8 cellular contexts compared by ENCODE assay signal in the genomic region with DNA sequence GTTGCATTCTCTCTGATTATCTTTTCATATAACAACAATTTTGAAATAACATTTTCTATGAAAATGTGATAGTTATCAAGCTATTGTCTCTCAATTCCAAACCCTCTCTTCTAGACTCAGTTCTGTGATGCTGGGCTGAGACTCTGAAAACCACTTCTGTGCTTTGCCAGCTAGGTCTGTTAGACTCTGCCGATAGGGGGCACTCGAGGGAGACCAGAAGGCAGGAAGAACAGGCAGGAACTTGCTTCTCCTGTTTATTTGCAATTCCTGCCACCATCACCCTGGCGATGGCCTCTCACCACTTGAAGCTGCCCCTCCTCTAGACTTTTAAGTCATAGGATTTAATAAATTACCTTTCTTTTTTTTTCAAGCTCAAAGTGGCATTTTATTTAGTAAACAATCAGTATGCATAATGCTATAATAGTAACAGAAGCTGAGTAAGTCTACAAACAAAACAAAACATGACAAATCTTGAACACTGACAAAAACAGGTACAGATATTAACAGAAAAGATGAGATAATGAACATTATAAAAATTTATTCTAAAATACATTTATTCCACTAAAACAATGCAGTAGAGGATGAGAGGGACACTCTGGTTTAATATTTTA. TPM values are rescaled to one million over a fixed set of nuclear protein-coding genes. Genes with fewer than 3 reads are reported as not detected.
DNase-seq lines count a peak whose midpoint lies in the region; ATAC-seq and TF ChIP-seq lines count a peak whose summit lies in the region.

No MANE protein-coding gene starts in this region.

- TF ChIP-seq CTCF in ovary (IDR thresholded peaks at IDR 0.05) (peak in 2 of 3 donors; percentile 18 to 21), upper lobe of left lung (IDR thresholded peaks at IDR 0.05) (peak in 5 of 6 experiments; percentile 43 to 58 (median 52))

- no peak overlapping the region for H3K27ac ChIP-seq in ovary
- no peak overlapping the region for H3K27ac ChIP-seq in upper lobe of left lung

- H3K27me3 ChIP-seq in ovary (no peaks in the 10 kb centered on the region), upper lobe of left lung (no peaks in the 10 kb centered on the region)

- 24 to 32% (median 25%) methylated on average over 3 of the region's 3 CpGs for WGBS in ovary, 3 donors
- WGBS in upper lobe of left lung, 2 donors = 4% methylated on average over 3 of the region's 3 CpGs

- TF ChIP-seq POLR2A in ovary (IDR thresholded peaks at IDR 0.05) (no peak), upper lobe of left lung (IDR thresholded peaks at IDR 0.05) (no peak)

- no peaks in the 10 kb centered on the region for H3K36me3 ChIP-seq in ovary
- peaks cover 0 to 4% (median 0%) of the 10 kb centered on the region in 4 donors for H3K36me3 ChIP-seq in upper lobe of left lung

- TF ChIP-seq EP300 in ovary (IDR thresholded peaks at IDR 0.05) = no peak
- TF ChIP-seq EP300 in upper lobe of left lung (IDR thresholded peaks at IDR 0.05) = no peak

- DNase-seq in COLO668 (lab: John Stamatoyannopoulos, UW; ENCODE audit: unreplicated experiment) (peak; percentile 88), HT-29 (ENCODE audit: low spot score) (peak; percentile 89), OCI-M1 (lab: John Stamatoyannopoulos, UW) (peak; percentile 85), fibroblast of peridontal ligament (ENCODE audit: extremely low read depth) (peak; percentile 47), ovary (peak; percentile 58 to 78 (median 73)), upper lobe of left lung (peak in 1 of 2 donors; percentile 71)
- peak; percentile 51 for DNase-seq in activated T-cell treated with anti-CD3 and anti-CD28 coated beads, Interleukin-2, amount 50 U/mL, for 1 hour

- no peaks in the 10 kb centered on the region for H3K9me3 ChIP-seq in ovary
- H3K9me3 ChIP-seq in upper lobe of left lung = no peaks in the 10 kb centered on the region

- H3K4me1 ChIP-seq in ovary (ENCODE audit: insufficient read depth) (peaks cover 5% of the 10 kb centered on the region), upper lobe of left lung (peaks cover 0 to 6% (median 1%) of the 10 kb centered on the region in 4 donors)

- ATAC-seq in GM19372 (IDR thresholded peaks at IDR 0.05; ENCODE audit: low read depth, unreplicated experiment) (peak; percentile 68), upper lobe of left lung (ENCODE audit: low FRiP score in 2 of 2) (peak in 1 of 2 donors; percentile 58)

- H3K4me3 ChIP-seq in ovary (no peak overlapping the region), upper lobe of left lung (no peak overlapping the region)

- intact Hi-C loops in ovary (cut with DNase I) = no loop called here

RNA-seq across cellular contexts. Expression of gene RASL11B, which starts 49.7 kb away (rescaled TPM):
- total RNA-seq in HT-29 (2014; rRNA removed; shearing (Covaris generic)) = not detected in 2 replicates
- total RNA-seq in ovary (100 to 1,000 TPM in 1 of 7 donors, 10 to 100 TPM in 6; 15.3 to 166 (median 82.0) TPM), upper lobe of left lung (1 to 10 TPM in 2 of 6 donors, under 1 TPM in 1, not detected in 3; 0.30 to 2.1 (median 1.6) TPM)
- 10 to 100 TPM; 32.6 to 62.5 TPM for polyA plus RNA-seq in ovary

Comparison
In these comparisons a context has a peak if more than half of its experiments do, and no peak if none do; other contexts are left out.
1. RNA of gene RASL11B, which starts 49.7 kb away (total RNA-seq): 15.3 to 166 TPM in ovary; 0.30 to 2.1 TPM in upper lobe of left lung and not detected in HT-29; every median in the first group is over 4 times any median in the second.